In genomic region chr22:29275167-29275566, GRCh38 we compare ENCODE assay signal across 2 cellular contexts.
TF ChIP-seq lines count a peak whose summit lies in the region.

No MANE protein-coding gene starts in this region.

TF ChIP-seq in HEK293, 187 proteins besides CTCF, POLR2A, EP300 and RAD21:
- TF ChIP-seq KLF8 (tag by site-specific recombination; IDR thresholded peaks at IDR 0.05) = no peak
- TF ChIP-seq PRDM6 (tag by site-specific recombination; IDR thresholded peaks at IDR 0.05) = peak; percentile 34; the same call in 1 of the 2 replicates
- peak; percentile 43 for TF ChIP-seq SP7 (tag by site-specific recombination; IDR thresholded peaks at IDR 0.05)

TF ChIP-seq in GM12878, 131 proteins besides CTCF, POLR2A, EP300 and RAD21:
- no peak for TF ChIP-seq SREBF1 (IDR thresholded peaks at IDR 0.05; ENCODE audit: low read length)
- peak; percentile 27; the same call in 1 of the 2 replicates for TF ChIP-seq POLR2AphosphoS2 (IDR thresholded peaks at IDR 0.05; ENCODE audit: low read depth, low read length)
